Comparison of ENCODE assay signal across 8 cellular contexts in the genomic region with DNA sequence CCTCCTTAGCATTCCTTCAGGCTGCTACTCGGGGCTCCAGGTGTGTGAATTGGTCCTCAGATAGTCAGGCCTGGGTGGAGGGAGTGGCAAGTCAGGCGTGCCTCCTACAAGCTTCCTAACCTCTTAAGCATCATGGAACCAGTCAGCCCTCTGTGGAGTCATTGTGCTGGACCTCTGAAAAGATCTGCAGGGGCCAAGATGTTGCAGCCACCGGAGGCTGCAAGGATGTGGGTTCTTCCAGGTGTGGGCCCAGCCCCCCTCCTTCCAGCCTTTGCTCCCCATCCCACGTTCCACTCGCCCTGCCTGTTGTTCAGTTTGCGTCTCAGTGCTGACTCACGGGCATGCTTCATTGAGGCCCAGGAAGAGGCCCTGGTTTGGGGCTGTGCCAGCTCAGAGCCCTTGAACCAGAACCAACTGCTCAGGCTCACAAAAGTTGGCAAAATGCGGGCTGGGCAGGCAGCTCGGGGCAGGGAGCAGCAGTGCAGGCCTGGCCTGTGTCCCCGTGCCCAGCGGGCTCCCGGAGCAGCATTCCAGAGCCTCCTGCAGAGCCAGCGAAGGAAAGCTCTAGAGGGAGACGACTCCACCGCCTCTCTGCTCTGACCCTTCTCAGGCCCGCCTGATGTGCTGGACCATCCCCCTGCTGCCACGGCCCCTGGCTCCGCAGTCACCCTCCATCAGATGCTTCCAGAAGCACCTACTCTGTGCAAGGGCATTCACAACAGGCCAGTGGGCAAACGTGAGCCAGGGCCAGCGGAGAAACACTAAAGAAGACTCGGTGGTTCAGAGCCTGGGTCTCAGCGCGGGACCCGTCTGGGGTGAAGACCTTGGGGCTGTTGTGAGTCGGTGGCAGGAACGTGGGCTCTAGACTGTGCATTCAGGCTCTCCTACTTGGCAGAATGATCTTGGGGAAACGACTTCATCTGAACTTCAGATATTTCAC. TPM values are rescaled to one million over a fixed set of nuclear protein-coding genes. Genes with fewer than 3 reads are reported as not detected.
DNase-seq lines count a peak whose midpoint lies in the region; ATAC-seq and TF ChIP-seq lines count a peak whose summit lies in the region.

No MANE protein-coding gene starts in this region.

- H3K27me3 Mint-ChIP-seq in Caco-2 (ENCODE audit: insufficient read depth, unreplicated experiment) = no peaks in the 10 kb centered on the region

- no TSS peak for BruUV-seq in Caco-2 (replicated peaks; lab: Mats Ljungman, UMichigan)

- H3K4me3 ChIP-seq in astrocyte of the spinal cord (ENCODE audit: low read depth, low read length) (no peak overlapping the region), Caco-2 (ENCODE audit: low read depth, low read length) (no peak overlapping the region)

- no peaks in the 10 kb centered on the region for H3K27me3 ChIP-seq in Caco-2 (replicated peaks; ENCODE audit: control insufficient read depth, insufficient read depth, low read length)

- CTCF ChIA-PET in Caco-2 (lab: Charles Lee) = interaction anchor here (3.9 kb wide), 1 partner anchor 111 kb away, joined by 112 read pairs; the partner anchor contains the start of gene ZNRF1

- DNase-seq in GF-D8 (lab: John Stamatoyannopoulos, UW) = peak; percentile 88
- DNase-seq in KBM-7 = peak; percentile 74
- DNase-seq in T1000 (lab: John Stamatoyannopoulos, UW) = peak; percentile 63
- peak; percentile 94 for DNase-seq in astrocyte of the spinal cord (ENCODE audit: low read depth, low spot score)
- peak; percentile 66 for DNase-seq in inferior parietal cortex (ENCODE audit: extremely low spot score)
- DNase-seq in stimulated activated CD4-positive, alpha-beta T cell treated with anti-CD3 and anti-CD28 coated beads, Interleukin-15, amount 100 ng/mL, for 1 hour (ENCODE audit: low read depth in 1 of 2, low spot score in 1 of 2) = peak; percentile 45 to 66
- DNase-seq in Caco-2 = no peak

- H3K4me1 Mint-ChIP-seq in Caco-2 (ENCODE audit: low read depth, unreplicated experiment) = peaks cover 37% of the 10 kb centered on the region

- peaks cover 57% of the 10 kb centered on the region for H3K36me3 Mint-ChIP-seq in Caco-2 (ENCODE audit: insufficient read depth, unreplicated experiment)

- POLR2A ChIA-PET in Caco-2 (lab: Charles Lee) = no interaction called here

- H3K36me3 ChIP-seq in Caco-2 (ENCODE audit: control insufficient read depth, insufficient read depth, low read length) = peaks cover 6% of the 10 kb centered on the region; the same call in 1 of the 2 replicates

- H3K4me3 Mint-ChIP-seq in Caco-2 (ENCODE audit: unreplicated experiment) = no peak overlapping the region

- no peak for ATAC-seq in GM19467 (IDR thresholded peaks at IDR 0.05; ENCODE audit: unreplicated experiment)

- intact Hi-C loops in Caco-2 (cut with micrococcal nuclease; ENCODE audit: unreplicated experiment) = no loop called here

- H3K9me3 ChIP-seq in Caco-2 = no peaks in the 10 kb centered on the region

- peaks cover 18% of the 10 kb centered on the region for H3K4me1 ChIP-seq in Caco-2

- H3K9me3 Mint-ChIP-seq in Caco-2 (ENCODE audit: unreplicated experiment) = no peaks in the 10 kb centered on the region

- no peak overlapping the region for H3K27ac Mint-ChIP-seq in Caco-2 (ENCODE audit: unreplicated experiment)

- TF ChIP-seq CTCF in astrocyte of the spinal cord (IDR thresholded peaks at IDR 0.05; ENCODE audit: low read depth, low read length) (no peak), Caco-2 (IDR thresholded peaks at IDR 0.05; ENCODE audit: insufficient read depth in 1 of 2, low read depth in 1 of 2, low read length in 1 of 2, severe bottlenecking in 1 of 2, unreplicated experiment in 1 of 2) (no peak)

- in situ Hi-C loops in KBM-7 (cut with MboI; ENCODE audit: low pct_unique_long_range_greater_than_20kb, low sequenced_read_pairs) (no loop called here), astrocyte of the spinal cord (cut with HindIII; ENCODE audit: low sequenced_read_pairs) (no loop called here)

RNA-seq across cellular contexts. Expression of gene LDHD, which starts 7.5 kb away (rescaled TPM):
- total RNA-seq in Caco-2 (2022) = 4.1 and 4.5 TPM in 2 replicates

RNA-seq across cellular contexts. Expression of gene ZFP1, which starts 39.3 kb away (rescaled TPM):
- 11.4 and 14.2 TPM in 2 replicates for total RNA-seq in Caco-2 (2022)

Comparison
In these comparisons a context has a peak if more than half of its experiments do, and no peak if none do; other contexts are left out.
1. DNase-seq: peak in GF-D8 (single experiment), KBM-7 (single experiment), T1000 (single experiment), astrocyte of the spinal cord (single experiment), inferior parietal cortex (single experiment) and stimulated activated CD4-positive, alpha-beta T cell treated with anti-CD3 and anti-CD28 coated beads, Interleukin-15, amount 100 ng/mL, for 1 hour (2 of 2); none in Caco-2 (0 of 2).